In the genomic region with DNA sequence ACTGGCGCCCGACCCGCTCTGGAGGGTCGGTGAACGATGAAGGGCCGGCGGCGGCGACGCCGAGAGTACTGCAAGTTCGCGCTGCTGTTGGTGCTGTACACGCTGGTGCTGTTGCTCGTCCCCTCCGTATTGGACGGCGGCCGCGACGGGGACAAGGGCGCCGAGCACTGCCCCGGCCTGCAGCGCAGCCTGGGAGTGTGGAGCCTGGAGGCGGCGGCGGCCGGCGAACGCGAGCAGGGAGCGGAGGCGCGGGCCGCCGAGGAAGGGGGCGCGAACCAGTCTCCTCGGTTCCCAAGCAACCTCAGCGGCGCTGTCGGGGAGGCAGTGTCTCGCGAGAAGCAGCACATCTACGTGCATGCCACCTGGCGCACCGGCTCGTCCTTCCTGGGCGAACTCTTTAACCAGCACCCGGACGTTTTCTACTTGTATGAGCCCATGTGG, we compare ENCODE assay signal across 8 cellular contexts. TPM values are rescaled to one million over a fixed set of nuclear protein-coding genes. Genes with fewer than 3 reads are reported as not detected.
A peak's percentile ranks its signal among the peaks of the same experiment; 100 is the strongest.
DNase-seq lines count a peak whose midpoint lies in the region; ATAC-seq, FAIRE-seq and TF ChIP-seq lines count a peak whose summit lies in the region.

No MANE protein-coding gene starts in this region.

- H2BK5ac ChIP-seq in mesenchymal stem cell (ENCODE audit: low read depth, low read length, poor library complexity, severe bottlenecking), result no peak overlapping the region

- peaks cover 6% of the 10 kb centered on the region for H3K79me1 ChIP-seq in mesenchymal stem cell (replicated peaks; ENCODE audit: low read length, poor library complexity, severe bottlenecking)

- H3K27me3 ChIP-seq in DND-41 (ENCODE audit: insufficient read depth, low read length, poor library complexity), result no peaks in the 10 kb centered on the region
- peaks cover 18% of the 10 kb centered on the region; the same call in 1 of the 2 replicates for H3K27me3 ChIP-seq in GM23338 (ENCODE audit: insufficient read depth)
- no peaks in the 10 kb centered on the region for H3K27me3 ChIP-seq in duodenal mucosa (ENCODE audit: control insufficient read depth in 1 of 2, insufficient read depth in 2 of 2, low read length in 2 of 2)
- peaks cover 0 to 11% of the 10 kb centered on the region in 2 experiments for H3K27me3 ChIP-seq in mesenchymal stem cell (ENCODE audit: control insufficient read depth in 1 of 2, insufficient read depth in 1 of 2, low read length in 2 of 2)
- peaks cover 0 to 18% (median 10%) of the 10 kb centered on the region in 3 donors for H3K27me3 ChIP-seq in stomach

- peak overlapping the region; percentile 64 for H4K8ac ChIP-seq in mesenchymal stem cell (ENCODE audit: low read length)

- peak overlapping the region; percentile 75; the same call in 2 of the 3 replicates for H3K4me3 Mint-ChIP-seq in GM23338

- no peaks in the 10 kb centered on the region for H3F3A ChIP-seq in GM23338 (replicated peaks; ENCODE audit: low read depth)

- peak overlapping the region in 1 of 2 experiments; percentile 73 for H3K18ac ChIP-seq in mesenchymal stem cell (ENCODE audit: low read depth in 1 of 2, low read length in 2 of 2)

- TF ChIP-seq EP300 in stomach (IDR thresholded peaks at IDR 0.05), result no peak

- no peaks in the 10 kb centered on the region for H3K9me2 ChIP-seq in GM23338 (ENCODE audit: insufficient read depth)

- H2BK15ac ChIP-seq in mesenchymal stem cell (ENCODE audit: low read depth, poor library complexity, severe bottlenecking), result no peak overlapping the region

- H3K79me2 ChIP-seq in DND-41 (ENCODE audit: insufficient read depth, low read length), result no peaks in the 10 kb centered on the region
- peaks cover 37% of the 10 kb centered on the region for H3K79me2 ChIP-seq in GM23338 (replicated peaks; ENCODE audit: insufficient read depth)

- H3K36me3 Mint-ChIP-seq in GM23338 (ENCODE audit: low read depth), result peaks cover 14% of the 10 kb centered on the region

- intact Hi-C loops in stomach (cut with DNase I; ENCODE audit: low total_unique reads), result no loop called here

- H3K9ac ChIP-seq in DND-41 (ENCODE audit: low read depth, low read length) (peak overlapping the region; percentile 64), duodenal mucosa (ENCODE audit: low read depth in 1 of 2, low read length in 2 of 2) (no peak overlapping the region), mesenchymal stem cell (ENCODE audit: low read length) (peak overlapping the region; percentile 79)

- H3K4me3 ChIP-seq in DND-41 (ENCODE audit: low read depth in 1 of 2, low read length in 2 of 2) (peak overlapping the region; percentile 27 to 79; a peak in 3 of 4 replicates), GM23338 (peak overlapping the region; percentile 73), duodenal mucosa (ENCODE audit: low read depth in 1 of 2, low read length in 2 of 2) (peak overlapping the region; percentile 60 to 68), mesenchymal stem cell (ENCODE audit: insufficient read depth in 1 of 2, low read depth in 1 of 2, low read length in 2 of 2) (peak overlapping the region; percentile 71 to 83), stomach (peak overlapping the region; percentile 45 to 71 (median 58))

- H3K4ac ChIP-seq in mesenchymal stem cell (ENCODE audit: low read depth in 1 of 2, low read length in 2 of 2), result no peak overlapping the region

- H3K36me3 ChIP-seq in DND-41 (ENCODE audit: insufficient read depth, low read length), result no peaks in the 10 kb centered on the region
- no peaks in the 10 kb centered on the region for H3K36me3 ChIP-seq in GM23338 (ENCODE audit: insufficient read depth)
- no peaks in the 10 kb centered on the region for H3K36me3 ChIP-seq in duodenal mucosa (ENCODE audit: control insufficient read depth in 1 of 2, insufficient read depth in 2 of 2, low read length in 2 of 2)
- H3K36me3 ChIP-seq in mesenchymal stem cell (ENCODE audit: control insufficient read depth in 1 of 2, insufficient read depth in 2 of 2, low read depth in 1 of 2, low read length in 2 of 2), result no peaks in the 10 kb centered on the region
- no peaks in the 10 kb centered on the region for H3K36me3 ChIP-seq in stomach

- no peak overlapping the region for H3K27ac Mint-ChIP-seq in GM23338

- H2AK5ac ChIP-seq in mesenchymal stem cell (ENCODE audit: low read length, severe bottlenecking), result no peak overlapping the region

- 3% methylated on average over 6 of the region's 52 CpGs for WGBS in mesenchymal stem cell
- WGBS in stomach, 5 donors, result 0 to 43% (median 9%) methylated on average over 9 to 52 of the region's 52 CpGs

- H3K4me1 ChIP-seq in DND-41 (ENCODE audit: insufficient read depth, low read length) (peaks cover 29% of the 10 kb centered on the region), GM23338 (ENCODE audit: insufficient read depth) (peaks cover 10% of the 10 kb centered on the region; the same call in 1 of the 2 replicates), duodenal mucosa (ENCODE audit: control insufficient read depth in 1 of 2, insufficient read depth in 2 of 2, low read length in 2 of 2) (peaks cover 0 to 4% of the 10 kb centered on the region in 2 donors), mesenchymal stem cell (ENCODE audit: control insufficient read depth, insufficient read depth, low read depth, low read length) (peaks cover 13% of the 10 kb centered on the region), stomach (peaks cover 0 to 34% (median 21%) of the 10 kb centered on the region in 4 donors)

- H2BK120ac ChIP-seq in mesenchymal stem cell (ENCODE audit: low read depth, low read length), result no peak overlapping the region

- no peaks in the 10 kb centered on the region; the same call in 2 of the 3 replicates for H3K9me3 Mint-ChIP-seq in GM23338

- peak overlapping the region; percentile 27 for H4K91ac ChIP-seq in mesenchymal stem cell (ENCODE audit: low read length)

- no peak overlapping the region for H2BK12ac ChIP-seq in mesenchymal stem cell (ENCODE audit: low read length in 2 of 2)

- H3K4me2 ChIP-seq in DND-41 (ENCODE audit: insufficient read depth, low read length) (peak overlapping the region; percentile 86), GM23338 (peak overlapping the region; percentile 86), mesenchymal stem cell (ENCODE audit: low read length, poor library complexity, severe bottlenecking) (peak overlapping the region; percentile 92)

- DNase-seq in DND-41 (peak; percentile 71), GM23338 (ENCODE audit: low spot score) (peak; percentile 77), NCI-H1092 treated with DMSO at 0.1 percent for 48 hours (lab: John Stamatoyannopoulos, UW) (peak; percentile 71), mesenchymal stem cell (peak; percentile 65), stomach (peak; percentile 40), RCC 7860 (ENCODE audit: low spot score) (no peak)

- peaks cover 11% of the 10 kb centered on the region for H3K27me3 Mint-ChIP-seq in GM23338 (ENCODE audit: insufficient read depth, low read depth, poor library complexity)

- no peak for TF ChIP-seq POLR2A in stomach (IDR thresholded peaks at IDR 0.05)

- H4K20me1 ChIP-seq in DND-41 (ENCODE audit: insufficient read depth, low read length), result no peaks in the 10 kb centered on the region
- H4K20me1 ChIP-seq in GM23338 (replicated peaks; ENCODE audit: insufficient read depth), result no peaks in the 10 kb centered on the region

- peaks cover 32% of the 10 kb centered on the region for H3K4me1 Mint-ChIP-seq in GM23338

- H3K27ac ChIP-seq in DND-41 (ENCODE audit: low read length) (no peak overlapping the region), GM23338 (ENCODE audit: low read depth) (no peak overlapping the region), duodenal mucosa (ENCODE audit: low read depth, low read length) (no peak overlapping the region), mesenchymal stem cell (ENCODE audit: low read length, poor library complexity, severe bottlenecking) (no peak overlapping the region), stomach (peak overlapping the region; percentile 48 to 77 (median 65))

- FAIRE-seq in RCC 7860 (lab: Jason Lieb, UNC), result no peak

- H2AFZ ChIP-seq in DND-41 (ENCODE audit: low read depth, low read length) (peak overlapping the region; percentile 85), GM23338 (no peak overlapping the region), mesenchymal stem cell (ENCODE audit: low read depth, low read length) (peak overlapping the region; percentile 61)

- H3K9me3 ChIP-seq in DND-41 (ENCODE audit: insufficient read depth, low read length, severe bottlenecking) (no peaks in the 10 kb centered on the region), duodenal mucosa (ENCODE audit: control insufficient read depth in 1 of 2, low read length in 2 of 2) (no peaks in the 10 kb centered on the region), mesenchymal stem cell (ENCODE audit: control insufficient read depth, low read length) (no peaks in the 10 kb centered on the region), stomach (no peaks in the 10 kb centered on the region)

- no peak for TF ChIP-seq CTCF in DND-41 (IDR thresholded peaks at IDR 0.05; ENCODE audit: borderline replicate concordance, extremely low read depth, low read length, poor library complexity, severe bottlenecking)
- TF ChIP-seq CTCF in GM23338 (conservative IDR thresholded peaks at IDR 0.05; ENCODE audit: low read depth in 2 of 2), result no peak
- no peak for TF ChIP-seq CTCF in stomach (IDR thresholded peaks at IDR 0.05)

- no peak overlapping the region for H3K14ac ChIP-seq in mesenchymal stem cell (ENCODE audit: low read length in 2 of 2)

- ATAC-seq in DND-41 (ENCODE audit: insufficient read depth, low read depth) (peak; percentile 77), GM23338 (peak; percentile 50)
- ATAC-seq in activated CD4-positive, CD25-positive, alpha-beta regulatory T cell treated with anti-CD3 and anti-CD28 coated beads, Interleukin-2, amount 50 U/mL, for 24 hours, result peak; percentile 25 to 35

- no peak overlapping the region for H3K23ac ChIP-seq in mesenchymal stem cell (ENCODE audit: low read length in 2 of 2)

TF ChIP-seq in GM23338, 12 proteins besides CTCF, POLR2A, EP300 and RAD21:
- no peak for TF ChIP-seq JUNB (IDR thresholded peaks at IDR 0.05; ENCODE audit: unreplicated experiment)
- 0 out of 2 replicates have a peak, but pooled peaks have one; percentile 25 for TF ChIP-seq CREB1 (CRISPR knock-in tag; IDR thresholded peaks at IDR 0.05; ENCODE audit: low read depth)

RNA-seq across cellular contexts. Expression of a gene that starts 0.4 kb away (rescaled TPM):
- total RNA-seq in GM23338 (2014; rRNA removed; shearing (Covaris generic)), result 23.9 and 27.2 TPM in 2 replicates
- 7.6 and 8.7 TPM in 2 replicates for polyA plus RNA-seq in GM23338 (2016; fragmentation: Nextera tagmentation; extraction: Ambion mirVana)
- 3.1 TPM for polyA plus RNA-seq in mesenchymal stem cell (2013, experiment 1 of 2)
- polyA plus RNA-seq in mesenchymal stem cell (2013, experiment 2 of 2), result 3.4 TPM
- 10 to 100 TPM in 1 of 5 donors, 1 to 10 TPM in 3, under 1 TPM in 1; 0.29 to 10.1 (median 1.8) TPM for total RNA-seq in stomach
- 1 to 10 TPM; 1.4 to 3.5 (median 2.4) TPM for polyA plus RNA-seq in stomach

RNA-seq across cellular contexts. Expression of a gene that starts 28.7 kb away (rescaled TPM):
- 5.5 and 5.8 TPM in 2 replicates for total RNA-seq in GM23338 (2014; rRNA removed; shearing (Covaris generic))
- polyA plus RNA-seq in GM23338 (2016; fragmentation: Nextera tagmentation; extraction: Ambion mirVana), result 2.6 and 3.0 TPM in 2 replicates
- 1.7 TPM for polyA plus RNA-seq in mesenchymal stem cell (2013, experiment 1 of 2)
- polyA plus RNA-seq in mesenchymal stem cell (2013, experiment 2 of 2), result 1.9 TPM
- total RNA-seq in stomach, result 10 to 100 TPM in 2 of 5 donors, 1 to 10 TPM in 3; 1.8 to 14.0 (median 8.1) TPM
- under 1 TPM; 0.61 to 1.00 (median 0.65) TPM for polyA plus RNA-seq in stomach

Comparison
In these comparisons a context has a peak if more than half of its experiments do, and no peak if none do; other contexts are left out.
1. H3K27ac ChIP-seq: peak in stomach (5 of 5); none in DND-41 (single experiment), GM23338 (single experiment), duodenal mucosa (single experiment) and mesenchymal stem cell (single experiment).
2. H3K9ac ChIP-seq: peak in DND-41 (single experiment) and mesenchymal stem cell (single experiment); none in duodenal mucosa (0 of 2).
3. Peak in every context shown above with its lines, with median percentiles within 50 percentile points of each other: ATAC-seq, H3K4me2 ChIP-seq and H3K4me3 ChIP-seq.